In the genomic region with DNA sequence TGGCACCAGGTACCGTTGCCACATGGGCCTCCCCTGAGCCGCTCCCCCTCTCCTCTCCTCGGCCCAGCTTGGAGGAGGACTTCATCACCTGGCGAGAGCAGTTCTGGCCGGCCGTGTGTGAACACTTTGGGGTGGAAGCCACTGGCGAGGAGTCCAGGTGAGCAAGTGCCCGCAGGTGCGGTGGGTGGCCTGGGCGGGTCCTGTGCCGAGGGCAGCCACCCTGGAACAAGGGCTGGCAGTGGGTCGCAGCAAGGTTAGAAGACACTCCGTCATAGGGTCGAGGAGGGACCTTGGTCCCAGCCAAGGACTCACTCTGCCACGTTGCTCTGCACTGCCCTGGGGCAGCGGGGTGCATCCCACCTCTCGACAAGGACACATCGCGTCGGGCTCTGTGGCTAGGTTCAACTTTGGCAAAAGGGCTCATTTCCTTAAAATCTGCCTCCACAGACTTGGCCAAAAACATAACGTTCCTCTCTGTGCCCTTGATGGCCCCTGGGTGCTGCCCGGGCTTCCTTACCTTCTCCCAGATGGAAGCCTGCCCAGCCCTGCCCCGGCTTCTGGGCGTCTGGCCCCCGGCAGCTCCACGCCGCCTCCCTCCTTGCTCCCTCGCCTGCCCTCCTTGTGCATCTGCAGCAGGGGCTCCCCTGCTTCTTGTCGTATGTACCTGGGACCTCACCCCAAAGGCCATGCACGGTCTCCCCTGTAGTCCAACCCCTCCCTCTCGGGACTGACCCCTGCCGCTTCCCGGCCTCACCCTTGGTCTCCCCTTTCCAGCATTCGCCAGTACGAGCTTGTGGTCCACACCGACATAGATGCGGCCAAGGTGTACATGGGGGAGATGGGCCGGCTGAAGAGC, we compare ENCODE assay signal across 15 cellular contexts.
"Had no signal": no experiment of that assay in that cellular context is flagged by ENCODE, and none has a peak within 500 bp of the region (broad histone marks: within the 10 kb centered on the region; RNA-seq: fewer than 3 reads in every experiment).

No MANE protein-coding gene starts in this region.

- H3K9me3 ChIP-seq: mucosa of descending colon, prostate gland, tibial artery had no signal

- ATAC-seq: naive thymus-derived CD8-positive, alpha-beta T cell; WTC11 had no signal

- H3K4me3 Mint-ChIP-seq: activated T-helper 1 cell treated with anti-CD3 and anti-CD28 coated beads, Interleukin-12 subunit alpha, Interleukin-12 subunit beta, Interleukin-2, Interleukin-4 antibody, amounts not matched to agents 30 ng/mL and 10 ng/mL and 1 ng/mL, durations not matched to agents 14 hours and 24 hours and 36 hours; dendritic cell treated with granulocyte-macrophage colony-stimulating factor and Interleukin-4, amounts not matched to agents 40 ng/mL and 50 ng/mL, for 4 days; T-helper 1 cell treated with Interleukin-12 subunit alpha and Interleukin-12 subunit beta and Interleukin-4 antibody, amounts not matched to agents 30 μg/mL and 1 μg/mL, for 36 hours; WTC11 had no signal

- H3K27ac ChIP-seq: prostate gland, SK-N-MC had no signal

- H3K4me3 ChIP-seq: mucosa of descending colon, prostate gland, SK-N-MC, tibial artery had no signal

- DNase-seq: activated CD4-positive, alpha-beta T cell treated with anti-CD3 and anti-CD28 coated beads for 48 hours; activated naive CD4-positive, alpha-beta T cell; central memory CD4-positive, alpha-beta T cell; hypothalamus; mammary epithelial cell; naive thymus-derived CD8-positive, alpha-beta T cell; stimulated activated CD4-positive, alpha-beta T cell treated with anti-CD3 and anti-CD28 coated beads, Interleukin-4, amount 100 ng/mL, for 1 hour had no signal

- H3K27ac Mint-ChIP-seq: activated T-helper 1 cell treated with anti-CD3 and anti-CD28 coated beads, Interleukin-12 subunit alpha, Interleukin-12 subunit beta, Interleukin-2, Interleukin-4 antibody, amounts not matched to agents 30 ng/mL and 10 ng/mL and 1 ng/mL, durations not matched to agents 14 hours and 24 hours and 36 hours; dendritic cell treated with granulocyte-macrophage colony-stimulating factor and Interleukin-4, amounts not matched to agents 40 ng/mL and 50 ng/mL, for 4 days; T-helper 1 cell treated with Interleukin-12 subunit alpha and Interleukin-12 subunit beta and Interleukin-4 antibody, amounts not matched to agents 30 μg/mL and 1 μg/mL, for 36 hours; WTC11 had no signal

- H3K27me3 Mint-ChIP-seq: dendritic cell treated with granulocyte-macrophage colony-stimulating factor and Interleukin-4, amounts not matched to agents 40 ng/mL and 50 ng/mL, for 4 days; naive thymus-derived CD8-positive, alpha-beta T cell had no signal

- H3K27me3 ChIP-seq: tibial artery had no signal

- H3K9me3 Mint-ChIP-seq: activated T-helper 1 cell treated with anti-CD3 and anti-CD28 coated beads, Interleukin-12 subunit alpha, Interleukin-12 subunit beta, Interleukin-2, Interleukin-4 antibody, amounts not matched to agents 30 ng/mL and 10 ng/mL and 1 ng/mL, durations not matched to agents 14 hours and 24 hours and 36 hours; dendritic cell treated with granulocyte-macrophage colony-stimulating factor and Interleukin-4, amounts not matched to agents 40 ng/mL and 50 ng/mL, for 4 days; naive thymus-derived CD8-positive, alpha-beta T cell; T-helper 1 cell treated with Interleukin-12 subunit alpha and Interleukin-12 subunit beta and Interleukin-4 antibody, amounts not matched to agents 30 μg/mL and 1 μg/mL, for 36 hours; WTC11 had no signal

- H3K4me1 ChIP-seq: prostate gland had no signal

- H3K4me1 Mint-ChIP-seq: WTC11 had no signal
